ENCODE assay signal across 16 cellular contexts in the genomic region with DNA sequence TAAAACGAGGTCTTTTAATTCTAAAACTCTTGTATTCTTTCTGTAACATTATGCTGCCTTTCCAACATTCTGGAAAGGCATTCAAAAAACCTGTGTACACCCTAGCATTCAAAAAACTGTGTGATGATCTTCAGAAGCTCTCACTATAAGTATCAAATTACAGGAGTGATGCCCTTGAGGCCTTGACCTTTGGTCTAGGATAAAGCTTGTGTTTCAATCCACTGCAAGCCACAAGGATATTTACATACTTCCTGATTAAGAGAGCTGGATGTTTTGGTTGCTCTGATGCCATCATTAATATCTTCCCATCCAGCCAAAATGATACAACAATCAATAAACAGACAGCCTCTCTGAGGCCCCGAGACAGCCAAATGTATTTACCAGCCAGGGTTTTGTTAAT.
"Had no signal": no experiment of that assay in that cellular context is flagged by ENCODE, and none has a peak within 500 bp of the region (broad histone marks: within the 10 kb centered on the region; RNA-seq: fewer than 3 reads in every experiment).

No MANE protein-coding gene starts in this region.

- H3K27me3 ChIP-seq: dorsolateral prefrontal cortex, sigmoid colon, upper lobe of left lung had no signal

- H3K9me3 ChIP-seq: mucosa of descending colon, sigmoid colon, upper lobe of left lung had no signal

- DNase-seq: activated CD4-positive, alpha-beta memory T cell treated with anti-CD3 and anti-CD28 coated beads, Interleukin-2, amount 10 ng/mL, durations not matched to agents 7 days and 5 days; activated CD4-positive, alpha-beta T cell treated with anti-CD3 and anti-CD28 coated beads for 1 hour; activated gamma-delta T cell; activated naive CD8-positive, alpha-beta T cell treated with anti-CD3 and anti-CD28 coated beads, Interleukin-2, amount 10 ng/mL, durations not matched to agents 7 days and 5 days; activated T-cell treated with anti-CD3 and anti-CD28 coated beads, Interleukin-2, amount 50 U/mL, for 48 hours; anterior cingulate cortex; dorsolateral prefrontal cortex; foreskin fibroblast; head of caudate nucleus; mucosa of descending colon; naive thymus-derived CD8-positive, alpha-beta T cell; stimulated activated CD4-positive, alpha-beta T cell treated with anti-CD3 and anti-CD28 coated beads, Interleukin-2, amount 100 ng/mL, for 24 hours; stimulated activated naive B cell treated with anti-CD40 and anti-IgM and Interleukin-4, amounts not matched to agents 10 μg/mL and 1 μg/mL and 100 μg/mL, for 72 hours; substantia nigra; upper lobe of left lung had no signal

- H3K4me1 ChIP-seq: sigmoid colon had no signal

- H3K4me3 ChIP-seq: dorsolateral prefrontal cortex, mucosa of descending colon, sigmoid colon, upper lobe of left lung had no signal

- H3K27ac ChIP-seq: dorsolateral prefrontal cortex, sigmoid colon, upper lobe of left lung had no signal
